8 cellular contexts compared by ENCODE assay signal in genomic region chr6:1607557-1608221, GRCh38. TPM values are rescaled to one million over a fixed set of nuclear protein-coding genes. Genes with fewer than 3 reads are reported as not detected.
DNase-seq lines count a peak whose midpoint lies in the region; ATAC-seq and TF ChIP-seq lines count a peak whose summit lies in the region.

No MANE protein-coding gene starts in this region.

- no peaks in the 10 kb centered on the region for H3K9me3 ChIP-seq in smooth muscle cell (replicated peaks; ENCODE audit: low read depth)

- H3K4me2 ChIP-seq in smooth muscle cell, result peak overlapping the region; percentile 55

- H3K27me3 ChIP-seq in smooth muscle cell (ENCODE audit: low read depth), result peaks cover 90% of the 10 kb centered on the region

- no peak for TF ChIP-seq CTCF in smooth muscle cell (IDR thresholded peaks at IDR 0.05; ENCODE audit: borderline replicate concordance, insufficient read depth, poor library complexity, severe bottlenecking)

- H3K36me3 Mint-ChIP-seq in activated CD4-positive, alpha-beta T cell treated with anti-CD3 and anti-CD28 coated beads for 36 hours (ENCODE audit: low read depth), result no peaks in the 10 kb centered on the region

- no peak overlapping the region for H3K9ac ChIP-seq in smooth muscle cell (ENCODE audit: low read depth)

- H3K4me1 ChIP-seq in smooth muscle cell (ENCODE audit: low read depth), result peaks cover 29% of the 10 kb centered on the region

- WGBS in smooth muscle cell (ENCODE audit: low lambda C conversion rate), result 3% methylated on average over 29 of the region's 31 CpGs

- H3K4me3 Mint-ChIP-seq in activated CD4-positive, alpha-beta T cell treated with anti-CD3 and anti-CD28 coated beads for 36 hours, result peak overlapping the region; percentile 11

- ATAC-seq in activated CD4-positive, alpha-beta T cell treated with anti-CD3 and anti-CD28 coated beads for 36 hours, result no peak

- no peak overlapping the region for H2AFZ ChIP-seq in smooth muscle cell (ENCODE audit: low read depth)

- no peak overlapping the region for H3K27ac ChIP-seq in smooth muscle cell (ENCODE audit: low read depth)

- H3K27ac Mint-ChIP-seq in activated CD4-positive, alpha-beta T cell treated with anti-CD3 and anti-CD28 coated beads for 36 hours, result no peak overlapping the region

- H3F3A ChIP-seq in smooth muscle cell (ENCODE audit: low read depth), result no peaks in the 10 kb centered on the region

- no peak overlapping the region for H3K4me3 ChIP-seq in smooth muscle cell

- no peaks in the 10 kb centered on the region for H3K9me3 Mint-ChIP-seq in activated CD4-positive, alpha-beta T cell treated with anti-CD3 and anti-CD28 coated beads for 36 hours (ENCODE audit: low read depth)

- intact Hi-C loops in activated CD4-positive, alpha-beta T cell treated with anti-CD3 and anti-CD28 coated beads for 36 hours (cut with DNase I, micrococcal nuclease), result loop anchor here (5.0 kb wide), 7 partner anchors 165 to 1625 kb away; partner anchors contain the start of genes FOXF2 (in 1 of the 2), FOXQ1 (in 1 of the 2) and GMDS (in 1 of the 2)

- DNase-seq in activated CD4-positive, alpha-beta T cell treated with anti-CD3 and anti-CD28 coated beads for 36 hours, result peak; percentile 47
- no peak for DNase-seq in activated CD4-positive, alpha-beta T cell treated with anti-CD3 and anti-CD28 coated beads for 4 hours
- peak; percentile 82 for DNase-seq in NCI-H748 (lab: John Stamatoyannopoulos, UW; ENCODE audit: unreplicated experiment)
- peak; percentile 32 to 35 for DNase-seq in erythroblast (lab: John Stamatoyannopoulos, UW)
- DNase-seq in smooth muscle cell (lab: John Stamatoyannopoulos, UW; ENCODE audit: unreplicated experiment), result no peak
- no peak for DNase-seq in GOT3 (lab: John Stamatoyannopoulos, UW)
- DNase-seq in EL, result no peak
- no peak for DNase-seq in NCI-H2196 (lab: John Stamatoyannopoulos, UW; ENCODE audit: unreplicated experiment)

- CTCF ChIA-PET in activated CD4-positive, alpha-beta T cell treated with anti-CD3 and anti-CD28 coated beads for 36 hours (lab: Charles Lee), result interaction anchor here (0.5 to 4.1 kb wide), 10 partner anchors 12 to 1622 kb away, joined by 3 to 17 read pairs (median 4); no protein-coding TSS in a partner anchor

- no peak for TF ChIP-seq POLR2A in erythroblast (IDR thresholded peaks at IDR 0.05; ENCODE audit: low read length)

- peaks cover 59% of the 10 kb centered on the region for H3K27me3 Mint-ChIP-seq in activated CD4-positive, alpha-beta T cell treated with anti-CD3 and anti-CD28 coated beads for 36 hours

- POLR2A ChIA-PET in activated CD4-positive, alpha-beta T cell treated with anti-CD3 and anti-CD28 coated beads for 36 hours (lab: Charles Lee), result no interaction called here

- H3K79me2 ChIP-seq in smooth muscle cell (ENCODE audit: low read depth), result no peaks in the 10 kb centered on the region

- peaks cover 13% of the 10 kb centered on the region for H4K20me1 ChIP-seq in smooth muscle cell (ENCODE audit: low read depth)

- no peaks in the 10 kb centered on the region for H3K36me3 ChIP-seq in smooth muscle cell (ENCODE audit: low read depth)

- H3K4me1 Mint-ChIP-seq in activated CD4-positive, alpha-beta T cell treated with anti-CD3 and anti-CD28 coated beads for 36 hours, result peaks cover 41% of the 10 kb centered on the region

RNA-seq across cellular contexts. Expression of gene FOXC1, which starts 2.0 kb away (rescaled TPM):
- under 1 TPM; 0.04 to 0.05 TPM for total RNA-seq in activated CD4-positive, alpha-beta T cell treated with anti-CD3 and anti-CD28 coated beads for 36 hours
- 0.58 and 1.4 TPM in 2 replicates for total RNA-seq in smooth muscle cell
- polyA plus RNA-seq in smooth muscle cell, result 0.10 and 0.40 TPM in 2 replicates

Comparison
In these comparisons a context has a peak if more than half of its experiments do, and no peak if none do; other contexts are left out.
1. DNase-seq: peak in activated CD4-positive, alpha-beta T cell treated with anti-CD3 and anti-CD28 coated beads for 36 hours (single experiment), NCI-H748 (single experiment) and erythroblast (2 of 2); none in activated CD4-positive, alpha-beta T cell treated with anti-CD3 and anti-CD28 coated beads for 4 hours (0 of 2), smooth muscle cell (single experiment), GOT3 (single experiment), EL (single experiment) and NCI-H2196 (single experiment).